In genomic region chr13:24540236-24541126, GRCh38 we compare ENCODE assay signal across 8 cellular contexts. TPM values are rescaled to one million over a fixed set of nuclear protein-coding genes. Genes with fewer than 3 reads are reported as not detected.
DNase-seq lines count a peak whose midpoint lies in the region; ATAC-seq and TF ChIP-seq lines count a peak whose summit lies in the region.

No MANE protein-coding gene starts in this region.

- H2AFZ ChIP-seq in GM23338 = peak overlapping the region; percentile 99

- peak overlapping the region; percentile 81; the same call in 2 of the 3 replicates for H3K4me3 Mint-ChIP-seq in GM23338

- no peaks in the 10 kb centered on the region for H3K36me3 ChIP-seq in GM23338 (ENCODE audit: insufficient read depth)
- H3K36me3 ChIP-seq in brain microvascular endothelial cell (replicated peaks) = no peaks in the 10 kb centered on the region
- H3K36me3 ChIP-seq in right lobe of liver = no peaks in the 10 kb centered on the region

- H3K9me3 Mint-ChIP-seq in GM23338 = peaks cover 7% of the 10 kb centered on the region

- intact Hi-C loops in right lobe of liver (cut with DNase I) = no loop called here

- H3K79me2 ChIP-seq in GM23338 (replicated peaks; ENCODE audit: insufficient read depth) = no peaks in the 10 kb centered on the region

- DNase-seq in AG20443 (ENCODE audit: low spot score) (peak; percentile 26), GM23338 (ENCODE audit: low spot score) (peak; percentile 87), brain microvascular endothelial cell (no peak), right lobe of liver (peak; percentile 33 to 62 (median 48)), KBM-7 (no peak), LoVo (ENCODE audit: low spot score) (no peak), NCI-H187 treated with DMSO at 0.1 percent for 48 hours (lab: John Stamatoyannopoulos, UW) (no peak)

- H3K27ac ChIP-seq in GM23338 (ENCODE audit: low read depth) = no peak overlapping the region
- no peak overlapping the region for H3K27ac ChIP-seq in brain microvascular endothelial cell
- H3K27ac ChIP-seq in right lobe of liver = no peak overlapping the region

- H3K4me1 ChIP-seq in GM23338 (ENCODE audit: insufficient read depth) = no peaks in the 10 kb centered on the region; the same call in 1 of the 2 replicates
- no peaks in the 10 kb centered on the region for H3K4me1 ChIP-seq in right lobe of liver

- no peak overlapping the region for H3K27ac Mint-ChIP-seq in GM23338

- 85% methylated on average over 10 of the region's 32 CpGs for WGBS in right lobe of liver (ENCODE audit: insufficient coverage, low coverage, low lambda C conversion rate, missing lambda C conversion rate)

- peaks cover 4% of the 10 kb centered on the region; the same call in 2 of the 3 replicates for H3K4me1 Mint-ChIP-seq in GM23338

- ATAC-seq in GM23338 = peak; percentile 93
- peak; percentile 41 to 71 (median 58) for ATAC-seq in right lobe of liver
- ATAC-seq in GM19397 (IDR thresholded peaks at IDR 0.05; ENCODE audit: unreplicated experiment) = no peak

- H3K4me2 ChIP-seq in GM23338 = peak overlapping the region; percentile 89

- no peaks in the 10 kb centered on the region for H4K20me1 ChIP-seq in GM23338 (replicated peaks; ENCODE audit: insufficient read depth)

- H3K9me2 ChIP-seq in GM23338 (ENCODE audit: insufficient read depth) = no peaks in the 10 kb centered on the region

- TF ChIP-seq POLR2A in right lobe of liver (IDR thresholded peaks at IDR 0.05) = no peak

- in situ Hi-C loops in brain microvascular endothelial cell (cut with HindIII; ENCODE audit: low pct_ligation_motif_present, low sequenced_read_pairs) = no loop called here
- in situ Hi-C loops in KBM-7 (cut with MboI; ENCODE audit: low pct_unique_long_range_greater_than_20kb, low sequenced_read_pairs) = no loop called here

- TF ChIP-seq CTCF in GM23338 (conservative IDR thresholded peaks at IDR 0.05; ENCODE audit: low read depth in 2 of 2) (peak; percentile 70 to 78), brain microvascular endothelial cell (IDR thresholded peaks at IDR 0.05; ENCODE audit: low read depth, low read length, missing control alignments) (peak; percentile 70), right lobe of liver (IDR thresholded peaks at IDR 0.05) (peak in 2 of 4 donors; percentile 12 to 17)

- H3K27me3 ChIP-seq in GM23338 (ENCODE audit: insufficient read depth) (peaks cover 24% of the 10 kb centered on the region), brain microvascular endothelial cell (replicated peaks) (peaks cover 6% of the 10 kb centered on the region), right lobe of liver (peaks cover 0 to 6% of the 10 kb centered on the region in 2 donors)

- H3K27me3 Mint-ChIP-seq in GM23338 (ENCODE audit: insufficient read depth, low read depth, poor library complexity) = peaks cover 29% of the 10 kb centered on the region

- H3K4me3 ChIP-seq in GM23338 (peak overlapping the region; percentile 77), brain microvascular endothelial cell (ENCODE audit: low read depth, low read length) (no peak overlapping the region), right lobe of liver (no peak overlapping the region)

- H3K9me3 ChIP-seq in right lobe of liver = no peaks in the 10 kb centered on the region

- H3K36me3 Mint-ChIP-seq in GM23338 (ENCODE audit: low read depth) = peaks cover 3% of the 10 kb centered on the region; the same call in 1 of the 3 replicates

- no peaks in the 10 kb centered on the region for H3F3A ChIP-seq in GM23338 (replicated peaks; ENCODE audit: low read depth)

TF ChIP-seq in GM23338, 12 proteins besides CTCF, POLR2A, EP300 and RAD21 (continues in another document):
- TF ChIP-seq EZH2phosphoT487 (IDR thresholded peaks at IDR 0.05; ENCODE audit: unreplicated experiment) (no peak), CREB1 (CRISPR knock-in tag; IDR thresholded peaks at IDR 0.05; ENCODE audit: low read depth) (no peak), ZNF331 (CRISPR knock-in tag; IDR thresholded peaks at IDR 0.05; ENCODE audit: low read depth) (no peak), REST (IDR thresholded peaks at IDR 0.05; ENCODE audit: unreplicated experiment) (no peak), POLR2AphosphoS5 (IDR thresholded peaks at IDR 0.05; ENCODE audit: low read depth) (no peak), ZNF114 (CRISPR knock-in tag; IDR thresholded peaks at IDR 0.05) (no peak), STAT1 (IDR thresholded peaks at IDR 0.05; ENCODE audit: unreplicated experiment) (no peak), ZNF462 (CRISPR knock-in tag; IDR thresholded peaks at IDR 0.05) (no peak)

RNA-seq across cellular contexts. Expression of gene PARP4, which starts 27.9 kb away (rescaled TPM):
- total RNA-seq in GM23338 (2014; rRNA removed; shearing (Covaris generic)) = 24.1 and 32.9 TPM in 2 replicates
- polyA plus RNA-seq in GM23338 (2016; fragmentation: Nextera tagmentation; extraction: Ambion mirVana) = 10.3 and 12.9 TPM in 2 replicates
- total RNA-seq in right lobe of liver = 10 to 100 TPM; 23.0 to 41.2 (median 36.5) TPM

Comparison
In these comparisons a context has a peak if more than half of its experiments do, and no peak if none do; other contexts are left out.
1. DNase-seq: peak in AG20443 (single experiment), GM23338 (single experiment) and right lobe of liver (3 of 3); none in brain microvascular endothelial cell (single experiment), KBM-7 (single experiment), LoVo (single experiment) and NCI-H187 treated with DMSO at 0.1 percent for 48 hours (single experiment).